ENCODE assay signal across 1 cellular context in genomic region chr17:10149573-10150399, GRCh38.
TF ChIP-seq lines count a peak whose summit lies in the region.

No MANE protein-coding gene starts in this region.

TF ChIP-seq in K562, 482 proteins besides CTCF, POLR2A, EP300 and RAD21 (continued from another document):
- TF ChIP-seq HES1 (IDR thresholded peaks at IDR 0.05; ENCODE audit: low read depth): peak; percentile 38; the same call in 1 of the 2 replicates
- TF ChIP-seq GTF2E2 (tag; IDR thresholded peaks at IDR 0.05): no peak
- TF ChIP-seq TEAD1 (CRISPR knock-in tag; IDR thresholded peaks at IDR 0.05): peak in 1 of 2 experiments; percentile 25; a peak in 1 of 4 replicates
- TF ChIP-seq ZNF232 (CRISPR knock-in tag; IDR thresholded peaks at IDR 0.05): no peak
- TF ChIP-seq, protein P1, sequence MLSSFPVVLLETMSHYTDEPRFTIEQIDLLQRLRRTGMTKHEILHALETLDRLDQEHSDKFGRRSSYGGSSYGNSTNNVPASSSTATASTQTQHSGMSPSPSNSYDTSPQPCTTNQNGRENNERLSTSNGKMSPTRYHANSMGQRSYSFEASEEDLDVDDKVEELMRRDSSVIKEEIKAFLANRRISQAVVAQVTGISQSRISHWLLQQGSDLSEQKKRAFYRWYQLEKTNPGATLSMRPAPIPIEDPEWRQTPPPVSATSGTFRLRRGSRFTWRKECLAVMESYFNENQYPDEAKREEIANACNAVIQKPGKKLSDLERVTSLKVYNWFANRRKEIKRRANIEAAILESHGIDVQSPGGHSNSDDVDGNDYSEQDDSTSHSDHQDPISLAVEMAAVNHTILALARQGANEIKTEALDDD (IDR thresholded peaks at IDR 0.05): peak; percentile 94
- TF ChIP-seq MCM7 (IDR thresholded peaks at IDR 0.05): no peak
- TF ChIP-seq GATAD2A (IDR thresholded peaks at IDR 0.05): no peak
- TF ChIP-seq ADNP (tag; IDR thresholded peaks at IDR 0.05): no peak
- TF ChIP-seq TRIM24 (IDR thresholded peaks at IDR 0.05): no peak
- TF ChIP-seq SMC3 (conservative IDR thresholded peaks at IDR 0.05; ENCODE audit: insufficient read depth, low read depth, low read length): no peak
- TF ChIP-seq, protein P2, sequence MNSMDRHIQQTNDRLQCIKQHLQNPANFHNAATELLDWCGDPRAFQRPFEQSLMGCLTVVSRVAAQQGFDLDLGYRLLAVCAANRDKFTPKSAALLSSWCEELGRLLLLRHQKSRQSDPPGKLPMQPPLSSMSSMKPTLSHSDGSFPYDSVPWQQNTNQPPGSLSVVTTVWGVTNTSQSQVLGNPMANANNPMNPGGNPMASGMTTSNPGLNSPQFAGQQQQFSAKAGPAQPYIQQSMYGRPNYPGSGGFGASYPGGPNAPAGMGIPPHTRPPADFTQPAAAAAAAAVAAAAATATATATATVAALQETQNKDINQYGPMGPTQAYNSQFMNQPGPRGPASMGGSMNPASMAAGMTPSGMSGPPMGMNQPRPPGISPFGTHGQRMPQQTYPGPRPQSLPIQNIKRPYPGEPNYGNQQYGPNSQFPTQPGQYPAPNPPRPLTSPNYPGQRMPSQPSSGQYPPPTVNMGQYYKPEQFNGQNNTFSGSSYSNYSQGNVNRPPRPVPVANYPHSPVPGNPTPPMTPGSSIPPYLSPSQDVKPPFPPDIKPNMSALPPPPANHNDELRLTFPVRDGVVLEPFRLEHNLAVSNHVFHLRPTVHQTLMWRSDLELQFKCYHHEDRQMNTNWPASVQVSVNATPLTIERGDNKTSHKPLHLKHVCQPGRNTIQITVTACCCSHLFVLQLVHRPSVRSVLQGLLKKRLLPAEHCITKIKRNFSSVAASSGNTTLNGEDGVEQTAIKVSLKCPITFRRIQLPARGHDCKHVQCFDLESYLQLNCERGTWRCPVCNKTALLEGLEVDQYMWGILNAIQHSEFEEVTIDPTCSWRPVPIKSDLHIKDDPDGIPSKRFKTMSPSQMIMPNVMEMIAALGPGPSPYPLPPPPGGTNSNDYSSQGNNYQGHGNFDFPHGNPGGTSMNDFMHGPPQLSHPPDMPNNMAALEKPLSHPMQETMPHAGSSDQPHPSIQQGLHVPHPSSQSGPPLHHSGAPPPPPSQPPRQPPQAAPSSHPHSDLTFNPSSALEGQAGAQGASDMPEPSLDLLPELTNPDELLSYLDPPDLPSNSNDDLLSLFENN (IDR thresholded peaks at IDR 0.05; ENCODE audit: low read depth in 2 of 2, low read length in 2 of 2): no peak
- no peak for TF ChIP-seq YY1 (IDR thresholded peaks at IDR 0.05; ENCODE audit: borderline replicate concordance in 1 of 3, control insufficient read depth in 1 of 3, extremely low read depth in 1 of 3, insufficient read depth in 3 of 3, insufficient read length in 1 of 3, insufficient replicate concordance in 2 of 3, low read depth in 1 of 3, low read length in 2 of 3)
- 0 out of 2 replicates have a peak, but pooled peaks have one; percentile 17 for TF ChIP-seq ETV1 (tag; conservative IDR thresholded peaks at IDR 0.05; ENCODE audit: low read depth)
- no peak for TF ChIP-seq RBM17 (IDR thresholded peaks at IDR 0.05; ENCODE audit: borderline replicate concordance, low read depth, low read length)
- no peak for TF ChIP-seq JUN (IDR thresholded peaks at IDR 0.05; ENCODE audit: borderline replicate concordance, low read depth, low read length)
- no peak for TF ChIP-seq JUN (CRISPR knock-in tag; IDR thresholded peaks at IDR 0.05; ENCODE audit: borderline replicate concordance)
- TF ChIP-seq ZNF444 (CRISPR knock-in tag; IDR thresholded peaks at IDR 0.05): no peak
- no peak for TF ChIP-seq ZFP36 (IDR thresholded peaks at IDR 0.05; ENCODE audit: low read depth, low read length, partially characterized antibody)
- TF ChIP-seq MTA2 (IDR thresholded peaks at IDR 0.05; ENCODE audit: low read depth): no peak
- TF ChIP-seq ETV6 (IDR thresholded peaks at IDR 0.05; ENCODE audit: borderline replicate concordance in 1 of 2, low read depth in 2 of 2, low read length in 1 of 2): peak in 1 of 2 experiments; percentile 61; a peak in 1 of 4 replicates
- TF ChIP-seq ETV6 (CRISPR knock-in tag; IDR thresholded peaks at IDR 0.05; ENCODE audit: borderline replicate concordance): no peak
- TF ChIP-seq ZNF639 (CRISPR knock-in tag; conservative IDR thresholded peaks at IDR 0.05 in 1 of 2, IDR thresholded peaks at IDR 0.05 in 1 of 2): no peak
- TF ChIP-seq MAFK (IDR thresholded peaks at IDR 0.05; ENCODE audit: low read length): no peak
- TF ChIP-seq JUNB (CRISPR knock-in tag; conservative IDR thresholded peaks at IDR 0.05): no peak
- 0 out of 2 replicates have a peak, but pooled peaks have one; percentile 26 for TF ChIP-seq DPF2 (IDR thresholded peaks at IDR 0.05)
- TF ChIP-seq NFYB (IDR thresholded peaks at IDR 0.05; ENCODE audit: extremely low read depth, insufficient read length): no peak
- 0 out of 2 replicates have a peak, but pooled peaks have one; percentile 7 for TF ChIP-seq CBFA2T3 (IDR thresholded peaks at IDR 0.05)
- TF ChIP-seq HMG20A (CRISPR knock-in tag; conservative IDR thresholded peaks at IDR 0.05): no peak
- TF ChIP-seq GTF2A2 (tag; IDR thresholded peaks at IDR 0.05): no peak
- no peak for TF ChIP-seq DIDO1 (tag; IDR thresholded peaks at IDR 0.05; ENCODE audit: low read depth)
- no peak for TF ChIP-seq MGA (IDR thresholded peaks at IDR 0.05)
- no peak for TF ChIP-seq TAF15 (IDR thresholded peaks at IDR 0.05; ENCODE audit: low read depth, low read length)
- no peak for TF ChIP-seq MTF1 (CRISPR knock-in tag; IDR thresholded peaks at IDR 0.05; ENCODE audit: borderline replicate concordance)
